ENCODE assay signal across 15 cellular contexts in genomic region chr1:51170342-51170741, GRCh38.
DNase-seq lines count a peak whose midpoint lies in the region; ATAC-seq, FAIRE-seq and TF ChIP-seq lines count a peak whose summit lies in the region.
"Had no signal": no experiment of that assay in that cellular context is flagged by ENCODE, and none has a peak within 500 bp of the region (broad histone marks: within the 10 kb centered on the region; RNA-seq: fewer than 3 reads in every experiment).

No MANE protein-coding gene starts in this region.

- in situ Hi-C loops in ACHN (cut with HindIII; ENCODE audit: low pct_ligation_motif_present, low pct_unique_long_range_greater_than_20kb, low sequenced_read_pairs): no loop called here

- 0 out of 3 replicates have a peak, but pooled peaks cover 3% of the 10 kb centered on the region for H3K9me3 ChIP-seq in A549
- H3K9me3 ChIP-seq in PC-3 (ENCODE audit: low read length): no peaks in the 10 kb centered on the region
- H3K9me3 ChIP-seq in heart left ventricle: no peaks in the 10 kb centered on the region
- H3K9me3 ChIP-seq: pancreas, upper lobe of left lung had no signal

- BruUV-seq in PC-3 (replicated peaks; lab: Mats Ljungman, UMichigan): no TSS peak

- POLR2A ChIA-PET in A549 (lab: Yijun Ruan, JAX) (no interaction called here), PC-3 (lab: Charles Lee; ENCODE audit: unreplicated experiment) (interaction anchor here (0.6 kb wide), 1 partner anchor 11 kb away, joined by 4 read pairs; no protein-coding TSS in a partner anchor)

- TF ChIP-seq POLR2A in A549 (IDR thresholded peaks at IDR 0.05; ENCODE audit: low read length) (no peak), heart left ventricle (IDR thresholded peaks at IDR 0.05) (no peak)

- no peak overlapping the region for H3K4me3 ChIP-seq in A549
- H3K4me3 ChIP-seq in PC-3 (ENCODE audit: low read length): no peak overlapping the region
- no peak overlapping the region for H3K4me3 ChIP-seq in heart left ventricle
- H3K4me3 ChIP-seq: pancreas, upper lobe of left lung had no signal

- H3K79me2 ChIP-seq in PC-3 (ENCODE audit: low read length): no peaks in the 10 kb centered on the region

- peak in 1 of 2 experiments; percentile 55 for DNase-seq in A549 (ENCODE audit: low read depth in 1 of 2, low spot score in 1 of 2)
- DNase-seq in HPDE6-E6E7 (ENCODE audit: extremely low spot score): peak; percentile 48
- DNase-seq in PC-3: peak; percentile 93
- DNase-seq in ACHN: no peak
- DNase-seq in NCI-H187 (lab: John Stamatoyannopoulos, UW): no peak
- no peak for DNase-seq in heart left ventricle
- no peak for DNase-seq in activated naive CD4-positive, alpha-beta T cell treated with Interleukin-2 at 50 U/mL for 16 hours
- DNase-seq: DMS79 treated with DMSO at 0.1 percent for 48 hours, midbrain, NCI-H2227 treated with DMSO at 0.1 percent for 48 hours, pancreas, upper lobe of left lung had no signal

- no peaks in the 10 kb centered on the region for H3K36me3 ChIP-seq in PC-3 (ENCODE audit: low read depth, low read length)
- H3K36me3 ChIP-seq in heart left ventricle: no peaks in the 10 kb centered on the region
- H3K36me3 ChIP-seq: pancreas, upper lobe of left lung had no signal

- CTCF ChIA-PET in A549 (lab: Yijun Ruan, JAX) (interaction anchor here (1.7 kb wide), 1 partner anchor 19 kb away, joined by 7 read pairs; no protein-coding TSS in a partner anchor), PC-3 (lab: Charles Lee) (no interaction called here)

- H3K27ac ChIP-seq in A549: no peak overlapping the region
- H3K27ac ChIP-seq in PC-3 (ENCODE audit: low read length): 0 out of 2 replicates have a peak overlapping the region, but pooled peaks have one; percentile 23
- no peak overlapping the region for H3K27ac ChIP-seq in heart left ventricle
- H3K27ac ChIP-seq: pancreas, upper lobe of left lung had no signal

- no peak for FAIRE-seq in A549 (lab: Jason Lieb, UNC)
- FAIRE-seq: pancreas had no signal

- no peaks in the 10 kb centered on the region for H3K27me3 ChIP-seq in PC-3 (ENCODE audit: low read length)
- H3K27me3 ChIP-seq in heart left ventricle: peaks cover 0 to 3% (median 0%) of the 10 kb centered on the region in 9 donors
- H3K27me3 ChIP-seq: pancreas, upper lobe of left lung had no signal

- peak; percentile 85 to 92; a peak in 5 of 6 replicates for ATAC-seq in A549
- peak; percentile 91 for ATAC-seq in PC-3
- ATAC-seq in esophagus mucosa: peak; percentile 92
- ATAC-seq in heart left ventricle: no peak
- ATAC-seq: activated naive CD4-positive, alpha-beta T cell treated with anti-CD3 and anti-CD28 coated beads, Interleukin-2, amount 50 U/mL, for 72 hours; pancreas; Right ventricle myocardium inferior had no signal

- TF ChIP-seq CTCF in A549 (IDR thresholded peaks at IDR 0.05): no peak
- no peak for TF ChIP-seq CTCF in PC-3 (conservative IDR thresholded peaks at IDR 0.05; ENCODE audit: low read depth, low read length)
- TF ChIP-seq CTCF in heart left ventricle (IDR thresholded peaks at IDR 0.05): no peak

- H3K4me1 ChIP-seq in A549 (peaks cover 9% of the 10 kb centered on the region; the same call in 1 of the 3 replicates), PC-3 (ENCODE audit: insufficient read depth, low read length) (peaks cover 21% of the 10 kb centered on the region), heart left ventricle (peaks cover 0 to 12% (median 0%) of the 10 kb centered on the region in 12 donors)
- H3K4me1 ChIP-seq: pancreas had no signal

- no peak for TF ChIP-seq RAD21 in A549 (conservative IDR thresholded peaks at IDR 0.05 in 1 of 2, IDR thresholded peaks at IDR 0.05 in 1 of 2)

- H3F3A ChIP-seq in PC-3 (ENCODE audit: low read length, unreplicated experiment): peaks cover 3% of the 10 kb centered on the region

- 43% methylated on average over 1 of the region's 1 CpG for WGBS in A549 (ENCODE audit: missing lambda C conversion rate)
- 86 to 91% (median 87%) methylated on average over 1 of the region's 1 CpG for WGBS in heart left ventricle, 4 donors

- no peaks in the 10 kb centered on the region for H4K20me1 ChIP-seq in PC-3 (ENCODE audit: low read length)

- no peak overlapping the region for H3K9ac ChIP-seq in PC-3 (ENCODE audit: low read length)

- TF ChIP-seq EP300 in A549 (IDR thresholded peaks at IDR 0.05): no peak

- no peak overlapping the region for H2AFZ ChIP-seq in PC-3 (ENCODE audit: low read length)

- 0 out of 3 replicates have a peak overlapping the region, but pooled peaks have one; percentile 26 for H3K4me2 ChIP-seq in A549
- H3K4me2 ChIP-seq in PC-3 (ENCODE audit: low read length): no peak overlapping the region

- intact Hi-C loops in PC-3 (cut with micrococcal nuclease): loop anchor here (2.0 kb wide), 1 partner anchor 78 kb away; no protein-coding TSS in a partner anchor
- intact Hi-C loops in heart left ventricle (cut with DNase I): no loop called here

- H3K9me2 ChIP-seq in PC-3 (replicated peaks; ENCODE audit: low read length): no peaks in the 10 kb centered on the region

TF ChIP-seq in A549, 52 proteins besides CTCF, POLR2A, EP300 and RAD21:
- TF ChIP-seq JUNB (IDR thresholded peaks at IDR 0.05) (peak; percentile 30; the same call in 1 of the 2 replicates), CHD4 (IDR thresholded peaks at IDR 0.05; ENCODE audit: borderline replicate concordance) (no peak), FOSL2 (IDR thresholded peaks at IDR 0.05) (peak; percentile 66), FOSL2 (CRISPR knock-in tag; IDR thresholded peaks at IDR 0.05) (peak; percentile 93), CEBPB (IDR thresholded peaks at IDR 0.05) (peak; percentile 84 to 92), HES2 (IDR thresholded peaks at IDR 0.05) (peak; percentile 45; the same call in 1 of the 2 replicates)

Comparison
In these comparisons a context has a peak if more than half of its experiments do, and no peak if none do; other contexts are left out.
1. ATAC-seq: peak in A549 (2 of 2), PC-3 (single experiment) and esophagus mucosa (single experiment); none in heart left ventricle (0 of 4).
2. DNase-seq: peak in HPDE6-E6E7 (single experiment) and PC-3 (single experiment); none in ACHN (single experiment), NCI-H187 (0 of 2), heart left ventricle (0 of 5) and activated naive CD4-positive, alpha-beta T cell treated with Interleukin-2 at 50 U/mL for 16 hours (single experiment).